15 cellular contexts compared by ENCODE assay signal in the genomic region with DNA sequence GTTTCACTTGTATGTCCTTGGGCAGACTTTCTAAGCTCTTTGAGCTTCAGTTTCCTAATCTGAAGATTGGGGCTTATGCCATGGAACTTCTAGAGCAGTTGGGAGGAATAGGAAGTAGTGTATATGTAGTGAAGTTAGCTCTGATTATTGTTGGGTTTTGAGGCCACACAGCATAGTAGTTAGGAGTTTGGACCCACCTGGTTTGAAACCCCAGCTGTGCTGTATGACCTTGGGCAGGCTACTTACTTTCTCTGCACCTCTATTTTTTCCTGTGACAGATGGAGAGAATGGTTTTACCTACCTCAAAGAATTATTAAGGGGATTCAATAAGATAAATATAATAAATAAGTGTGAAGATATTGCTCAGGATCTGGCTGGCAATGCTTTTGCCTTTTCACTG.
DNase-seq lines count a peak whose midpoint lies in the region; ATAC-seq, FAIRE-seq and TF ChIP-seq lines count a peak whose summit lies in the region.
"Had no signal": no experiment of that assay in that cellular context is flagged by ENCODE, and none has a peak within 500 bp of the region (broad histone marks: within the 10 kb centered on the region; RNA-seq: fewer than 3 reads in every experiment).

No MANE protein-coding gene starts in this region.

- H3K27me3 ChIP-seq in BLaER1, result no peaks in the 10 kb centered on the region
- no peaks in the 10 kb centered on the region for H3K27me3 ChIP-seq in MM.1S (replicated peaks; ENCODE audit: insufficient read depth, low read length)
- H3K27me3 ChIP-seq: gastrocnemius medialis had no signal

- ATAC-seq in GM19397 (IDR thresholded peaks at IDR 0.05; ENCODE audit: unreplicated experiment) (peak; percentile 4), HG02870 (IDR thresholded peaks at IDR 0.05; ENCODE audit: unreplicated experiment) (peak; percentile 25)
- ATAC-seq in natural killer cell treated with Interleukin-12 subunit alpha and Interleukin-12 subunit beta and Interleukin-15 and Interleukin-18, amount 100 ng/mL, for 72 hours, result no peak
- ATAC-seq: activated CD4-positive, CD25-positive, alpha-beta regulatory T cell treated with anti-CD3 and anti-CD28 coated beads, Interleukin-2, amount 50 U/mL, for 24 hours; gastrocnemius medialis; left colon had no signal

- H3K9me2 ChIP-seq in MM.1S (replicated peaks; ENCODE audit: insufficient read depth, low read length), result no peaks in the 10 kb centered on the region

- FAIRE-seq in frontal cortex (lab: Jason Lieb, UNC), result no peak

- H3K4me3 ChIP-seq in BLaER1, result peak overlapping the region; percentile 38
- no peak overlapping the region for H3K4me3 ChIP-seq in MM.1S (ENCODE audit: low read length)
- H3K4me3 ChIP-seq: gastrocnemius medialis had no signal

- H3K36me3 ChIP-seq in BLaER1 (no peaks in the 10 kb centered on the region), MM.1S (replicated peaks; ENCODE audit: insufficient read depth, low read length) (no peaks in the 10 kb centered on the region)
- H3K36me3 ChIP-seq: gastrocnemius medialis had no signal

- H3K27ac Mint-ChIP-seq in activated CD4-positive, alpha-beta T cell treated with anti-CD3 and anti-CD28 coated beads, Interleukin-2, amount 10 ng/mL, durations not matched to agents 7 days and 5 days, result no peak overlapping the region
- no peak overlapping the region for H3K27ac Mint-ChIP-seq in natural killer cell treated with Interleukin-12 subunit alpha and Interleukin-12 subunit beta and Interleukin-15 and Interleukin-18, amount 100 ng/mL, for 72 hours
- H3K27ac Mint-ChIP-seq: activated T-cell treated with anti-CD3 and anti-CD28 coated beads, Interleukin-2, amount 50 U/mL, for 24 hours had no signal

- peaks cover 11% of the 10 kb centered on the region for H3K9me3 ChIP-seq in BLaER1
- H3K9me3 ChIP-seq in MM.1S (replicated peaks; ENCODE audit: insufficient read depth, low read length), result no peaks in the 10 kb centered on the region
- H3K9me3 ChIP-seq: gastrocnemius medialis had no signal

- H3K79me2 ChIP-seq in MM.1S (ENCODE audit: low read length), result no peaks in the 10 kb centered on the region

- no peak for DNase-seq in MM.1S
- DNase-seq in superior temporal gyrus (ENCODE audit: extremely low spot score), result no peak
- DNase-seq in frontal cortex (ENCODE audit: low spot score in 2 of 2), result no peak
- no peak for DNase-seq in activated CD4-positive, alpha-beta T cell treated with anti-CD3 and anti-CD28 coated beads, Interleukin-2, amount 10 ng/mL, durations not matched to agents 7 days and 5 days
- no peak for DNase-seq in natural killer cell treated with Interleukin-12 subunit alpha and Interleukin-12 subunit beta and Interleukin-15 and Interleukin-18, amount 100 ng/mL, for 72 hours (ENCODE audit: low spot score)
- DNase-seq: activated T-cell treated with anti-CD3 and anti-CD28 coated beads, Interleukin-2, amount 50 U/mL, for 24 hours; aorta; gastrocnemius medialis; left colon; NCI-H1105; NCI-H748 treated with DMSO at 0.1 percent for 48 hours had no signal

- peaks cover 11% of the 10 kb centered on the region for H3K9me3 Mint-ChIP-seq in activated CD4-positive, alpha-beta T cell treated with anti-CD3 and anti-CD28 coated beads, Interleukin-2, amount 10 ng/mL, durations not matched to agents 7 days and 5 days
- peaks cover 4% of the 10 kb centered on the region for H3K9me3 Mint-ChIP-seq in natural killer cell treated with Interleukin-12 subunit alpha and Interleukin-12 subunit beta and Interleukin-15 and Interleukin-18, amount 100 ng/mL, for 72 hours

- H3K9ac ChIP-seq in BLaER1 (peak overlapping the region; percentile 62; the same call in 1 of the 2 replicates), MM.1S (ENCODE audit: low read length) (peak overlapping the region; percentile 42; the same call in 1 of the 2 replicates)

- peak overlapping the region; percentile 88 for H3K4me2 ChIP-seq in BLaER1
- peak overlapping the region; percentile 91 for H3K4me2 ChIP-seq in MM.1S (ENCODE audit: low read depth, low read length)

- H3K4me1 Mint-ChIP-seq in activated CD4-positive, alpha-beta T cell treated with anti-CD3 and anti-CD28 coated beads, Interleukin-2, amount 10 ng/mL, durations not matched to agents 7 days and 5 days, result peaks cover 9% of the 10 kb centered on the region
- H3K4me1 Mint-ChIP-seq in natural killer cell treated with Interleukin-12 subunit alpha and Interleukin-12 subunit beta and Interleukin-15 and Interleukin-18, amount 100 ng/mL, for 72 hours (ENCODE audit: low read depth in 2 of 2), result peaks cover 8 to 12% of the 10 kb centered on the region in 2 donors

- H3K4me3 Mint-ChIP-seq in activated CD4-positive, alpha-beta T cell treated with anti-CD3 and anti-CD28 coated beads, Interleukin-2, amount 10 ng/mL, durations not matched to agents 7 days and 5 days, result no peak overlapping the region
- no peak overlapping the region for H3K4me3 Mint-ChIP-seq in natural killer cell treated with Interleukin-12 subunit alpha and Interleukin-12 subunit beta and Interleukin-15 and Interleukin-18, amount 100 ng/mL, for 72 hours
- H3K4me3 Mint-ChIP-seq: activated T-cell treated with anti-CD3 and anti-CD28 coated beads, Interleukin-2, amount 50 U/mL, for 24 hours had no signal

- H3K36me3 Mint-ChIP-seq in activated CD4-positive, alpha-beta T cell treated with anti-CD3 and anti-CD28 coated beads, Interleukin-2, amount 10 ng/mL, durations not matched to agents 7 days and 5 days (ENCODE audit: low read depth), result no peaks in the 10 kb centered on the region
- H3K36me3 Mint-ChIP-seq in natural killer cell treated with Interleukin-12 subunit alpha and Interleukin-12 subunit beta and Interleukin-15 and Interleukin-18, amount 100 ng/mL, for 72 hours, result no peaks in the 10 kb centered on the region

- H3F3A ChIP-seq in MM.1S (ENCODE audit: insufficient read depth, low read length), result peaks cover 23% of the 10 kb centered on the region

- no peak for TF ChIP-seq CTCF in MM.1S (IDR thresholded peaks at IDR 0.05; ENCODE audit: low read length)

- H3K27ac ChIP-seq in BLaER1 (peak overlapping the region; percentile 69), MM.1S (ENCODE audit: low read length) (peak overlapping the region; percentile 90)
- H3K27ac ChIP-seq: gastrocnemius medialis had no signal

- H4K20me1 ChIP-seq in BLaER1, result no peaks in the 10 kb centered on the region
- no peaks in the 10 kb centered on the region for H4K20me1 ChIP-seq in MM.1S (ENCODE audit: insufficient read depth, low read length)

- H2AFZ ChIP-seq in MM.1S (ENCODE audit: low read length), result peak overlapping the region; percentile 76; the same call in 1 of the 2 replicates

- POLR2A ChIA-PET in activated CD4-positive, alpha-beta T cell treated with anti-CD3 and anti-CD28 coated beads, Interleukin-2, amount 10 ng/mL, durations not matched to agents 7 days and 5 days (lab: Charles Lee), result no interaction called here

- CTCF ChIA-PET in activated CD4-positive, alpha-beta T cell treated with anti-CD3 and anti-CD28 coated beads, Interleukin-2, amount 10 ng/mL, durations not matched to agents 7 days and 5 days (lab: Charles Lee), result interaction anchor here (0.9 to 1.3 kb wide), 3 partner anchors 12 to 36 kb away, joined by 3 to 4 read pairs (median 3); no protein-coding TSS in a partner anchor

- peaks cover 25% of the 10 kb centered on the region for H3K4me1 ChIP-seq in BLaER1
- peaks cover 32% of the 10 kb centered on the region for H3K4me1 ChIP-seq in MM.1S (ENCODE audit: low read length)
- H3K4me1 ChIP-seq: gastrocnemius medialis had no signal

- peaks cover 41% of the 10 kb centered on the region for H3K27me3 Mint-ChIP-seq in activated CD4-positive, alpha-beta T cell treated with anti-CD3 and anti-CD28 coated beads, Interleukin-2, amount 10 ng/mL, durations not matched to agents 7 days and 5 days
- H3K27me3 Mint-ChIP-seq in natural killer cell treated with Interleukin-12 subunit alpha and Interleukin-12 subunit beta and Interleukin-15 and Interleukin-18, amount 100 ng/mL, for 72 hours, result peaks cover 0 to 4% of the 10 kb centered on the region in 2 donors

Comparison
In these comparisons a context has a peak if more than half of its experiments do, and no peak if none do; other contexts are left out.
1. ATAC-seq: peak in GM19397 (single experiment) and HG02870 (single experiment); none in natural killer cell treated with Interleukin-12 subunit alpha and Interleukin-12 subunit beta and Interleukin-15 and Interleukin-18, amount 100 ng/mL, for 72 hours (0 of 2).